Comparison of ENCODE assay signal across 8 cellular contexts in the genomic region with DNA sequence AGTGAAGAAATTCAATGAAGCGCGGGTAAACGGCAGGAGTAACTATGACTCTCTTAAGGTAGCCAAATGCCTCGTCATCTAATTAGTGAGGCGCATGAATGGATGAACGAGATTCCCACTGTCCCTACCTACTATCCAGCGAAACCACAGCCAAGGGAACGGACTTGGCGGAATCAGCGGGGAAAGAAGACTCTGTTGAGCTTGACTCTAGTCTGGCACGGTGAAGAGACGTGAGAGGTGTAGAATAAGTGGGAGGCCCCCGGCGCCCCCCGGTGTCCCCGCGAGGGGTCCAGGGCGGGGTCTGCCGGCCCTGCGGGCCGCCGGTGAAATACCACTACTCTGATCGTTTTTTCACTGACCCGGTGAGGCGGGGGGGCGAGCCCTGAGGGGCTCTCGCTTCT.
A peak's percentile ranks its signal among the peaks of the same experiment; 100 is the strongest.
DNase-seq lines count a peak whose midpoint lies in the region; ATAC-seq and TF ChIP-seq lines count a peak whose summit lies in the region.
"Not testable (repeated sequence)": the region's sequence is repeated elsewhere in the genome, so short reads cannot be mapped to it uniquely, and the experiment has no call there.

No MANE protein-coding gene starts in this region.

- H2AFZ ChIP-seq in PC-3 (ENCODE audit: low read length): not testable (repeated sequence)

- not testable (repeated sequence) for H3K27ac ChIP-seq in PC-3 (ENCODE audit: low read length); epithelial cell of prostate; right cardiac atrium (ENCODE audit: low read length)

- CTCF ChIA-PET in PC-3 (lab: Charles Lee): not testable (repeated sequence)

- H3K4me1 ChIP-seq in PC-3 (ENCODE audit: insufficient read depth, low read length); right cardiac atrium (ENCODE audit: control insufficient read depth, insufficient read depth, low read length): not testable (repeated sequence)

- intact Hi-C loops in PC-3 (cut with micrococcal nuclease); right cardiac atrium (cut with DNase I); posterior cingulate gyrus (cut with DNase I): not testable (repeated sequence)

- not testable (repeated sequence) for H3K27me3 ChIP-seq in GM06990 (replicated peaks; ENCODE audit: control insufficient read depth, insufficient read depth, low read length); PC-3 (ENCODE audit: low read length); right cardiac atrium (ENCODE audit: control insufficient read depth, insufficient read depth)

- not testable (repeated sequence) for H3K9me2 ChIP-seq in PC-3 (replicated peaks; ENCODE audit: low read length)

- POLR2A ChIA-PET in PC-3 (lab: Charles Lee; ENCODE audit: unreplicated experiment): not testable (repeated sequence)

- 78% methylated on average over 27 of the region's 27 CpGs for WGBS in right cardiac atrium

- not testable (repeated sequence) for H3K9me3 ChIP-seq in PC-3 (ENCODE audit: low read length); right cardiac atrium (ENCODE audit: control insufficient read depth, low read length)

- H3K9ac ChIP-seq in PC-3 (ENCODE audit: low read length): not testable (repeated sequence)

- H4K20me1 ChIP-seq in PC-3 (ENCODE audit: low read length): not testable (repeated sequence)

- H3K79me2 ChIP-seq in PC-3 (ENCODE audit: low read length): not testable (repeated sequence)

- DNase-seq in GM06990 (ENCODE audit: extremely low read depth, insufficient read length) (peak; percentile 7), PC-3 (peak; percentile 1), amniotic epithelial cell (ENCODE audit: low read depth) (peak; percentile 41), epithelial cell of prostate (ENCODE audit: low read depth, low spot score) (peak; percentile 3), right cardiac atrium (peak; percentile 12 to 55 (median 49)), posterior cingulate gyrus (peak in 6 of 10 donors; percentile 4 to 76 (median 12))
- peak; percentile 58 for DNase-seq in activated CD8-positive, alpha-beta memory T cell treated with anti-CD3 and anti-CD28 coated beads for 24 hours
- peak; percentile 13 for DNase-seq in stimulated activated naive CD8-positive, alpha-beta T cell treated with anti-CD3 and anti-CD28 coated beads, Interleukin-15, Interleukin-2, amounts not matched to agents 100 U/mL and 50 U/mL, for 24 hours

- H3F3A ChIP-seq in PC-3 (ENCODE audit: low read length, unreplicated experiment): not testable (repeated sequence)

- TF ChIP-seq CTCF in GM06990 (IDR thresholded peaks at IDR 0.05; ENCODE audit: insufficient read depth, low read length, poor library complexity, severe bottlenecking); PC-3 (conservative IDR thresholded peaks at IDR 0.05; ENCODE audit: low read depth, low read length): not testable (repeated sequence)

- not testable (repeated sequence) for H3K4me3 ChIP-seq in GM06990 (replicated peaks; ENCODE audit: low read depth, low read length); PC-3 (ENCODE audit: low read length); right cardiac atrium (ENCODE audit: low read length)

- H3K4me2 ChIP-seq in PC-3 (ENCODE audit: low read length): not testable (repeated sequence)

- ATAC-seq in PC-3; right cardiac atrium; stimulated activated naive CD8-positive, alpha-beta T cell treated with anti-CD3 and anti-CD28 coated beads, Interleukin-15, Interleukin-2, amounts not matched to agents 100 U/mL and 50 U/mL, for 24 hours: not testable (repeated sequence)

- BruUV-seq in PC-3 (replicated peaks; lab: Mats Ljungman, UMichigan): not testable (repeated sequence)

- H3K36me3 ChIP-seq in GM06990 (ENCODE audit: control insufficient read depth, insufficient read depth, low read length); PC-3 (ENCODE audit: low read depth, low read length): not testable (repeated sequence)

Comparison
In these comparisons a context has a peak if more than half of its experiments do, and no peak if none do; other contexts are left out.
1. DNase-seq: peak in every context shown above with its lines; median percentile 58 in activated CD8-positive, alpha-beta memory T cell treated with anti-CD3 and anti-CD28 coated beads for 24 hours; 49 in right cardiac atrium; 41 in amniotic epithelial cell; 13 in stimulated activated naive CD8-positive, alpha-beta T cell treated with anti-CD3 and anti-CD28 coated beads, Interleukin-15, Interleukin-2, amounts not matched to agents 100 U/mL and 50 U/mL, for 24 hours; 12 in posterior cingulate gyrus; 7 in GM06990; 3 in epithelial cell of prostate; 1 in PC-3.